10 cellular contexts compared by ENCODE assay signal in genomic region chr10:106713846-106714245, GRCh38.
"Had no signal": no experiment of that assay in that cellular context is flagged by ENCODE, and none has a peak within 500 bp of the region (broad histone marks: within the 10 kb centered on the region; RNA-seq: fewer than 3 reads in every experiment).

No MANE protein-coding gene starts in this region.

- H3K4me3 Mint-ChIP-seq: HFFc6 had no signal

- FAIRE-seq: HTR-8/SVneo, K562 had no signal

- H3K9me3 ChIP-seq: HAP-1 had no signal

- H3K4me1 ChIP-seq: HAP-1 had no signal

- H3K36me3 ChIP-seq: HAP-1 had no signal

- H3K27ac ChIP-seq: GM23248, HL-60 had no signal

- ATAC-seq: HCT116, K562 had no signal

- DNase-seq: GM23248, GOT3, H7, HFFc6, IMR-90 had no signal

- H3K4me3 ChIP-seq: GM23248, HAP-1, K562 had no signal

- H3K9ac ChIP-seq: GM23248 had no signal

- H2AFZ ChIP-seq: GM23248 had no signal
